19 cellular contexts compared by ENCODE assay signal in genomic region chr6:39755231-39755630, GRCh38. TPM values are rescaled to one million over a fixed set of nuclear protein-coding genes. Genes with fewer than 3 reads are reported as not detected.
DNase-seq lines count a peak whose midpoint lies in the region; ATAC-seq and TF ChIP-seq lines count a peak whose summit lies in the region.
"Had no signal": no experiment of that assay in that cellular context is flagged by ENCODE, and none has a peak within 500 bp of the region (broad histone marks: within the 10 kb centered on the region; RNA-seq: fewer than 3 reads in every experiment).

No MANE protein-coding gene starts in this region.

- H3F3A ChIP-seq in smooth muscle cell (ENCODE audit: low read depth) = peaks cover 14% of the 10 kb centered on the region

- no peak overlapping the region for H4K5ac ChIP-seq in IMR-90 (ENCODE audit: low read depth, low read length)

- no peak overlapping the region for H2AFZ ChIP-seq in IMR-90 (replicated peaks; ENCODE audit: low read length, poor library complexity)
- H2AFZ ChIP-seq in smooth muscle cell (ENCODE audit: low read depth) = no peak overlapping the region
- no peak overlapping the region for H2AFZ ChIP-seq in Karpas-422 (ENCODE audit: low read length)
- H2AFZ ChIP-seq: GM23338 had no signal

- no peak overlapping the region for H3K27ac Mint-ChIP-seq in activated CD4-positive, alpha-beta T cell treated with anti-CD3 and anti-CD28 coated beads, Interleukin-2, amount 10 ng/mL, durations not matched to agents 7 days and 5 days
- H3K27ac Mint-ChIP-seq: CD8-positive, alpha-beta T cell; GM23338 had no signal

- no peaks in the 10 kb centered on the region for H3K9me3 ChIP-seq in IMR-90 (ENCODE audit: control insufficient read depth, insufficient read depth, low read length)
- no peaks in the 10 kb centered on the region for H3K9me3 ChIP-seq in smooth muscle cell (replicated peaks; ENCODE audit: low read depth)
- H3K9me3 ChIP-seq in Karpas-422 (ENCODE audit: low read length) = no peaks in the 10 kb centered on the region
- no peaks in the 10 kb centered on the region for H3K9me3 ChIP-seq in prostate gland
- H3K9me3 ChIP-seq: BLaER1 treated with 17β-estradiol and CSF1 and Interleukin-3, amounts not matched to agents 10 nM and 100 nM; SJCRH30 had no signal

- H3K56ac ChIP-seq in IMR-90 (ENCODE audit: extremely low read depth, insufficient read depth, low read length) = no peak overlapping the region

- H2AK9ac ChIP-seq in IMR-90 (replicated peaks; ENCODE audit: low read depth, low read length, poor library complexity) = no peak overlapping the region

- ATAC-seq in IMR-90 (ENCODE audit: low read depth) = no peak
- ATAC-seq: CD8-positive, alpha-beta T cell; GM23338 had no signal

- H2BK15ac ChIP-seq in IMR-90 (ENCODE audit: low read depth, low read length) = no peak overlapping the region

- CTCF ChIA-PET in IMR-90 (lab: Yijun Ruan, JAX) = no interaction called here
- CTCF ChIA-PET in activated CD4-positive, alpha-beta T cell treated with anti-CD3 and anti-CD28 coated beads, Interleukin-2, amount 10 ng/mL, durations not matched to agents 7 days and 5 days (lab: Charles Lee) = no interaction called here

- H3K4me3 ChIP-seq in IMR-90 (ENCODE audit: insufficient read depth, low read depth, low read length) (no peak overlapping the region), brain microvascular endothelial cell (ENCODE audit: low read depth, low read length) (no peak overlapping the region), fibroblast of pulmonary artery (replicated peaks; ENCODE audit: low read depth, low read length) (no peak overlapping the region), smooth muscle cell (no peak overlapping the region), Karpas-422 (ENCODE audit: low read length) (no peak overlapping the region), prostate gland (no peak overlapping the region)
- H3K4me3 ChIP-seq: BLaER1 treated with 17β-estradiol and CSF1 and Interleukin-3, amounts not matched to agents 10 nM and 100 nM; GM23338; SJCRH30 had no signal

- peaks cover 7% of the 10 kb centered on the region for H3K27me3 Mint-ChIP-seq in activated CD4-positive, alpha-beta T cell treated with anti-CD3 and anti-CD28 coated beads, Interleukin-2, amount 10 ng/mL, durations not matched to agents 7 days and 5 days

- H3K18ac ChIP-seq in IMR-90 (ENCODE audit: low read depth, low read length) = no peak overlapping the region

- no peak for TF ChIP-seq CTCF in IMR-90 (conservative IDR thresholded peaks at IDR 0.05; ENCODE audit: low read depth, low read length)
- TF ChIP-seq CTCF in brain microvascular endothelial cell (IDR thresholded peaks at IDR 0.05; ENCODE audit: low read depth, low read length, missing control alignments) = no peak
- no peak for TF ChIP-seq CTCF in fibroblast of pulmonary artery (IDR thresholded peaks at IDR 0.05; ENCODE audit: low read length, missing control alignments)
- TF ChIP-seq CTCF in smooth muscle cell (IDR thresholded peaks at IDR 0.05; ENCODE audit: borderline replicate concordance, insufficient read depth, poor library complexity, severe bottlenecking) = no peak
- no peak for TF ChIP-seq CTCF in prostate gland (IDR thresholded peaks at IDR 0.05)

- H3K79me2 ChIP-seq in smooth muscle cell (ENCODE audit: low read depth) = no peaks in the 10 kb centered on the region
- no peaks in the 10 kb centered on the region for H3K79me2 ChIP-seq in Karpas-422 (ENCODE audit: low read length)

- H2BK20ac ChIP-seq in IMR-90 (ENCODE audit: low read depth, low read length) = no peak overlapping the region

- H2BK5ac ChIP-seq in IMR-90 (ENCODE audit: low read depth, low read length, poor library complexity, severe bottlenecking) = no peak overlapping the region

- no peak for TF ChIP-seq RAD21 in IMR-90 (IDR thresholded peaks at IDR 0.05; ENCODE audit: low read length)

- no peak overlapping the region for H3K14ac ChIP-seq in IMR-90 (replicated peaks; ENCODE audit: low read depth, low read length)

- no peak overlapping the region for H3K9ac ChIP-seq in IMR-90 (ENCODE audit: low read depth, low read length)
- H3K9ac ChIP-seq in smooth muscle cell (ENCODE audit: low read depth) = no peak overlapping the region
- no peak overlapping the region for H3K9ac ChIP-seq in Karpas-422 (ENCODE audit: low read length)
- H3K9ac ChIP-seq: BLaER1 treated with 17β-estradiol and CSF1 and Interleukin-3, amounts not matched to agents 10 nM and 100 nM had no signal

- no peaks in the 10 kb centered on the region for H3K36me3 Mint-ChIP-seq in activated CD4-positive, alpha-beta T cell treated with anti-CD3 and anti-CD28 coated beads, Interleukin-2, amount 10 ng/mL, durations not matched to agents 7 days and 5 days (ENCODE audit: low read depth)
- H3K36me3 Mint-ChIP-seq: CD8-positive, alpha-beta T cell had no signal

- no peaks in the 10 kb centered on the region for H3K9me3 Mint-ChIP-seq in activated CD4-positive, alpha-beta T cell treated with anti-CD3 and anti-CD28 coated beads, Interleukin-2, amount 10 ng/mL, durations not matched to agents 7 days and 5 days
- H3K9me3 Mint-ChIP-seq: CD8-positive, alpha-beta T cell; GM23338 had no signal

- H3K36me3 ChIP-seq in IMR-90 (ENCODE audit: control insufficient read depth, insufficient read depth, low read length) = no peaks in the 10 kb centered on the region
- H3K36me3 ChIP-seq in brain microvascular endothelial cell (replicated peaks) = no peaks in the 10 kb centered on the region
- no peaks in the 10 kb centered on the region for H3K36me3 ChIP-seq in smooth muscle cell (ENCODE audit: low read depth)
- H3K36me3 ChIP-seq in Karpas-422 (ENCODE audit: insufficient read depth, low read length) = no peaks in the 10 kb centered on the region
- H3K36me3 ChIP-seq in prostate gland = no peaks in the 10 kb centered on the region
- H3K36me3 ChIP-seq: BLaER1 treated with 17β-estradiol and CSF1 and Interleukin-3, amounts not matched to agents 10 nM and 100 nM; SJCRH30 had no signal

- H3K4me1 Mint-ChIP-seq in activated CD4-positive, alpha-beta T cell treated with anti-CD3 and anti-CD28 coated beads, Interleukin-2, amount 10 ng/mL, durations not matched to agents 7 days and 5 days = no peaks in the 10 kb centered on the region
- H3K4me1 Mint-ChIP-seq: GM23338 had no signal

- H3K4me3 Mint-ChIP-seq in activated CD4-positive, alpha-beta T cell treated with anti-CD3 and anti-CD28 coated beads, Interleukin-2, amount 10 ng/mL, durations not matched to agents 7 days and 5 days = no peak overlapping the region
- H3K4me3 Mint-ChIP-seq: CD8-positive, alpha-beta T cell; GM23338 had no signal

- H2BK120ac ChIP-seq in IMR-90 (ENCODE audit: low read depth, low read length) = no peak overlapping the region

- WGBS in IMR-90 (ENCODE audit: extremely low coverage in 2 of 2, insufficient read length in 1 of 2), 2 experiments = no CpG with 5 or more reads among the region's 1 CpG
- WGBS in smooth muscle cell (ENCODE audit: low lambda C conversion rate) = 15% methylated on average over 1 of the region's 1 CpG
- WGBS in prostate gland = 63% methylated on average over 1 of the region's 1 CpG

- H4K20me1 ChIP-seq in IMR-90 (ENCODE audit: insufficient read depth, low read length) = no peaks in the 10 kb centered on the region
- no peaks in the 10 kb centered on the region for H4K20me1 ChIP-seq in smooth muscle cell (ENCODE audit: low read depth)
- H4K20me1 ChIP-seq in Karpas-422 (ENCODE audit: insufficient read depth, low read depth, low read length) = no peaks in the 10 kb centered on the region
- H4K20me1 ChIP-seq: BLaER1 treated with 17β-estradiol and CSF1 and Interleukin-3, amounts not matched to agents 10 nM and 100 nM had no signal

- DNase-seq in IMR-90 (peak; percentile 29), brain microvascular endothelial cell (peak; percentile 69), fibroblast of pulmonary artery (ENCODE audit: low read depth) (peak; percentile 55), smooth muscle cell (lab: John Stamatoyannopoulos, UW; ENCODE audit: unreplicated experiment) (no peak), Karpas-422 (no peak), prostate gland (ENCODE audit: low spot score) (no peak), iPS-NIHi11 (ENCODE audit: low spot score) (no peak)
- DNase-seq in activated CD4-positive, alpha-beta T cell treated with anti-CD3 and anti-CD28 coated beads, Interleukin-2, amount 10 ng/mL, durations not matched to agents 7 days and 5 days = no peak
- DNase-seq: CD8-positive, alpha-beta T cell; DMS53; KG1; NCI-H1417; NCI-H187; NCI-H2107; NCI-H524; SJCRH30 had no signal

- H4K91ac ChIP-seq in IMR-90 (ENCODE audit: insufficient read depth, low read depth, low read length) = no peak overlapping the region

- dilution Hi-C loops in IMR-90 (cut with HindIII; ENCODE audit: low sequenced_read_pairs, unreplicated experiment) = no loop called here

- no peak overlapping the region for H4K8ac ChIP-seq in IMR-90 (ENCODE audit: low read depth in 2 of 2, low read length in 2 of 2)

- H3K9me1 ChIP-seq in IMR-90 (ENCODE audit: insufficient read depth, low read length) = no peaks in the 10 kb centered on the region

- intact Hi-C loops in IMR-90 (cut with micrococcal nuclease) (no loop called here), prostate gland (cut with DNase I) (loop anchor here (10.0 kb wide), 1 partner anchor 260 kb away; no protein-coding TSS in a partner anchor)

- H3K23ac ChIP-seq in IMR-90 (ENCODE audit: low read depth, low read length) = no peak overlapping the region

- POLR2A ChIA-PET in IMR-90 (lab: Charles Lee; ENCODE audit: unreplicated experiment) = no interaction called here
- POLR2A ChIA-PET in activated CD4-positive, alpha-beta T cell treated with anti-CD3 and anti-CD28 coated beads, Interleukin-2, amount 10 ng/mL, durations not matched to agents 7 days and 5 days (lab: Charles Lee) = no interaction called here

- TF ChIP-seq POLR2A in IMR-90 (IDR thresholded peaks at IDR 0.05; ENCODE audit: low read depth, low read length) (no peak), prostate gland (IDR thresholded peaks at IDR 0.05) (no peak)

- BruUV-seq in IMR-90 (replicated peaks; lab: Mats Ljungman, UMichigan) = no TSS peak

- in situ Hi-C loops in IMR-90 (cut with MboI; ENCODE audit: low sequenced_read_pairs) (no loop called here), brain microvascular endothelial cell (cut with HindIII; ENCODE audit: low pct_ligation_motif_present, low sequenced_read_pairs) (no loop called here)

- H3K4ac ChIP-seq in IMR-90 (ENCODE audit: low read depth, low read length) = no peak overlapping the region

- H3K27ac ChIP-seq in IMR-90 (ENCODE audit: insufficient read depth, low read length) (no peak overlapping the region), brain microvascular endothelial cell (no peak overlapping the region), smooth muscle cell (ENCODE audit: low read depth) (no peak overlapping the region), Karpas-422 (ENCODE audit: low read length) (no peak overlapping the region), prostate gland (no peak overlapping the region)
- H3K27ac ChIP-seq: BLaER1 treated with 17β-estradiol and CSF1 and Interleukin-3, amounts not matched to agents 10 nM and 100 nM; RWPE1; SJCRH30 had no signal

- H2AK5ac ChIP-seq in IMR-90 (ENCODE audit: low read depth, low read length) = no peak overlapping the region

- no peaks in the 10 kb centered on the region for H3K9me2 ChIP-seq in Karpas-422 (replicated peaks; ENCODE audit: insufficient read depth, low read length)

- no peaks in the 10 kb centered on the region for H3K4me1 ChIP-seq in IMR-90 (ENCODE audit: control insufficient read depth, insufficient read depth, low read length)
- peaks cover 7% of the 10 kb centered on the region for H3K4me1 ChIP-seq in smooth muscle cell (ENCODE audit: low read depth)
- H3K4me1 ChIP-seq in Karpas-422 (ENCODE audit: low read length) = no peaks in the 10 kb centered on the region
- no peaks in the 10 kb centered on the region for H3K4me1 ChIP-seq in prostate gland (replicated peaks)
- H3K4me1 ChIP-seq: SJCRH30 had no signal

- no peak overlapping the region for H3K4me2 ChIP-seq in IMR-90 (ENCODE audit: low read depth, low read length)
- peak overlapping the region; percentile 15 for H3K4me2 ChIP-seq in smooth muscle cell
- H3K4me2 ChIP-seq in Karpas-422 (ENCODE audit: low read depth, low read length, poor library complexity, severe bottlenecking) = no peak overlapping the region
- H3K4me2 ChIP-seq: BLaER1 treated with 17β-estradiol and CSF1 and Interleukin-3, amounts not matched to agents 10 nM and 100 nM; GM23338 had no signal

- H3K27me3 ChIP-seq in IMR-90 (ENCODE audit: control insufficient read depth, insufficient read depth, low read length) (peaks cover 9% of the 10 kb centered on the region), brain microvascular endothelial cell (replicated peaks) (no peaks in the 10 kb centered on the region), smooth muscle cell (ENCODE audit: low read depth) (no peaks in the 10 kb centered on the region), Karpas-422 (ENCODE audit: low read length) (no peaks in the 10 kb centered on the region), prostate gland (replicated peaks; ENCODE audit: insufficient read depth) (no peaks in the 10 kb centered on the region)
- H3K27me3 ChIP-seq: BLaER1 treated with 17β-estradiol and CSF1 and Interleukin-3, amounts not matched to agents 10 nM and 100 nM; SJCRH30 had no signal

- H3K79me1 ChIP-seq in IMR-90 (ENCODE audit: low read depth in 1 of 2, low read length in 2 of 2) = no peaks in the 10 kb centered on the region

RNA-seq across cellular contexts. Expression of gene KIF6, which starts 30.0 kb away (rescaled TPM):
- total RNA-seq in IMR-90 (2012; rRNA removed) = under 0.01 TPM in 1 of 2 replicates, not detected in the other
- polyA plus RNA-seq in IMR-90 (2012; rRNA removed) = 0.09 and 0.10 TPM in 2 replicates
- polyA plus RNA-seq in IMR-90 (2012; cell fraction: cytosol; rRNA removed) = 0.01 and 0.03 TPM in 2 replicates
- 0.03 TPM in 1 of 2 replicates, not detected in the other for polyA plus RNA-seq in IMR-90 (2012; cell fraction: nucleus; rRNA removed; ENCODE audit: low replicate concordance)
- total RNA-seq in smooth muscle cell = 1.1 and 3.9 TPM in 2 replicates
- 1.5 TPM in 1 of 2 replicates, not detected in the other for polyA plus RNA-seq in smooth muscle cell
- not detected for total RNA-seq in activated CD4-positive, alpha-beta T cell treated with anti-CD3 and anti-CD28 coated beads, Interleukin-2, amount 10 ng/mL, durations not matched to agents 7 days and 5 days
- total RNA-seq in Karpas-422 (2014; rRNA removed; shearing (Covaris generic); ENCODE audit: low replicate concordance) = not detected in 2 replicates
- total RNA-seq in prostate gland = under 1 TPM; 0.09 to 0.97 TPM
- total RNA-seq: CD8-positive, alpha-beta T cell had no signal

RNA-seq across cellular contexts. Expression of gene DAAM2, which starts 36.9 kb away (rescaled TPM):
- 12.9 and 13.1 TPM in 2 replicates for total RNA-seq in IMR-90 (2012; rRNA removed)
- polyA plus RNA-seq in IMR-90 (2012; rRNA removed) = 11.2 and 11.9 TPM in 2 replicates
- polyA plus RNA-seq in IMR-90 (2012; cell fraction: cytosol; rRNA removed) = 5.0 and 7.6 TPM in 2 replicates
- polyA plus RNA-seq in IMR-90 (2012; cell fraction: nucleus; rRNA removed; ENCODE audit: low replicate concordance) = 17.2 and 27.8 TPM in 2 replicates
- total RNA-seq in smooth muscle cell = 26.5 and 29.8 TPM in 2 replicates
- polyA plus RNA-seq in smooth muscle cell = 23.4 and 29.8 TPM in 2 replicates
- not detected for total RNA-seq in activated CD4-positive, alpha-beta T cell treated with anti-CD3 and anti-CD28 coated beads, Interleukin-2, amount 10 ng/mL, durations not matched to agents 7 days and 5 days
- total RNA-seq in Karpas-422 (2014; rRNA removed; shearing (Covaris generic); ENCODE audit: low replicate concordance) = not detected in 2 replicates
- 10 to 100 TPM in 1 of 2 donors, 1 to 10 TPM in 1; 4.7 to 41.3 TPM for total RNA-seq in prostate gland
- total RNA-seq: CD8-positive, alpha-beta T cell had no signal

Comparison
In these comparisons a context has a peak if more than half of its experiments do, and no peak if none do; other contexts are left out.
1. DNase-seq: peak in IMR-90 (single experiment), brain microvascular endothelial cell (single experiment) and fibroblast of pulmonary artery (single experiment); none in smooth muscle cell (single experiment), activated CD4-positive, alpha-beta T cell treated with anti-CD3 and anti-CD28 coated beads, Interleukin-2, amount 10 ng/mL, durations not matched to agents 7 days and 5 days (single experiment), Karpas-422 (single experiment), prostate gland (single experiment) and iPS-NIHi11 (single experiment).